Comparison of ENCODE assay signal across 1 cellular context in the genomic region with DNA sequence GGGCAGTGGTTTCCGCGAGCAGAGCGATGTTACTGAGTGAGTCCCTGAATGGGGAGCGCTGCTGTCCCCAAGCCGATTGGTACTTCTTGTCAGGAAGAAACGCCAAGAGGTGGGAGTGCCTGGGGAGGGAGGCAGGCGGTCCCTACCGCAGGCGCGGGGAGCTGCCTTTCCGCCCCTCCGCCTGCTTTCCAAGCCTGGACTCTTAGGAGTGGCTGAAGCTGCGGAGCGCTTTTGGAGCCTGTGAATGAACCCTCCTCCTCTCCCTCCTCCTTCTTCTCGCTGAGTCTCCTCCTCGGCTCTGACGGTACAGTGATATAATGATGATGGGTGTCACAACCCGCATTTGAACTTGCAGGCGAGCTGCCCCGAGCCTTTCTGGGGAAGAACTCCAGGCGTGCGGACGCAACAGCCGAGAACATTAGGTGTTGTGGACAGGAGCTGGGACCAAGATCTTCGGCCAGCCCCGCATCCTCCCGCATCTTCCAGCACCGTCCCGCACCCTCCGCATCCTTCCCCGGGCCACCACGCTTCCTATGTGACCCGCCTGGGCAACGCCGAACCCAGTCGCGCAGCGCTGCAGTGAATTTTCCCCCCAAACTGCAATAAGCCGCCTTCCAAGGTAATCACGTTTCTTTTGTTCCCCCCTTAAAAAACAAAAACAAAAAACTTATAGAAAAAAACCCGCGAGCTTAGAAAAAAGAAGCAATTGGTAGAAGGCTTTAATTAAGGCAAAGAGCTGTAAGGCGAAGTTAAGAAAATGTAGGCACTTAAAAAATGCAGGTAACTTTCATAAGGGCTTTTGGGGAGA.
TF ChIP-seq lines count a peak whose summit lies in the region.

Gene VCAN, plus strand, starts transcription at position 340 of the 808 bp plus-strand sequence. CDS start 11,775 bp downstream, outside the sequence.

TF ChIP-seq in HEK293, 187 proteins besides CTCF, POLR2A, EP300 and RAD21 (continued from another document and continues in another):
- TF ChIP-seq, protein P1, sequence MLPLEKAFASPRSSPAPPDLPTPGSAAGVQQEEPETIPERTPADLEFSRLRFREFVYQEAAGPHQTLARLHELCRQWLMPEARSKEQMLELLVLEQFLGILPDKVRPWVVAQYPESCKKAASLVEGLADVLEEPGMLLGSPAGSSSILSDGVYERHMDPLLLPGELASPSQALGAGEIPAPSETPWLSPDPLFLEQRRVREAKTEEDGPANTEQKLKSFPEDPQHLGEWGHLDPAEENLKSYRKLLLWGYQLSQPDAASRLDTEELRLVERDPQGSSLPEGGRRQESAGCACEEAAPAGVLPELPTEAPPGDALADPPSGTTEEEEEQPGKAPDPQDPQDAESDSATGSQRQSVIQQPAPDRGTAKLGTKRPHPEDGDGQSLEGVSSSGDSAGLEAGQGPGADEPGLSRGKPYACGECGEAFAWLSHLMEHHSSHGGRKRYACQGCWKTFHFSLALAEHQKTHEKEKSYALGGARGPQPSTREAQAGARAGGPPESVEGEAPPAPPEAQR (tag by site-specific recombination; IDR thresholded peaks at IDR 0.05) = no peak
- TF ChIP-seq ZNF585B (tag by site-specific recombination; IDR thresholded peaks at IDR 0.05) = no peak
- no peak for TF ChIP-seq ZNF350 (tag by site-specific recombination; IDR thresholded peaks at IDR 0.05)
- TF ChIP-seq ZNF174 (tag by site-specific recombination; IDR thresholded peaks at IDR 0.05) = no peak
- TF ChIP-seq KLF17 (tag by site-specific recombination; IDR thresholded peaks at IDR 0.05) = peak; percentile 47; the same call in 1 of the 2 replicates
- no peak for TF ChIP-seq ZNF169 (tag by site-specific recombination; IDR thresholded peaks at IDR 0.05)
- peak; percentile 47 for TF ChIP-seq PRDM10 (tag by site-specific recombination; IDR thresholded peaks at IDR 0.05)
- no peak for TF ChIP-seq BCL11A (tag by site-specific recombination; IDR thresholded peaks at IDR 0.05; ENCODE audit: low read depth)
- TF ChIP-seq ZNF610 (tag by site-specific recombination; IDR thresholded peaks at IDR 0.05; ENCODE audit: borderline replicate concordance) = peak; percentile 46; the same call in 1 of the 2 replicates
- no peak for TF ChIP-seq FEZF1 (tag by site-specific recombination; IDR thresholded peaks at IDR 0.05)
- peak; percentile 38 for TF ChIP-seq ZNF501 (tag by site-specific recombination; IDR thresholded peaks at IDR 0.05)
- TF ChIP-seq ZNF48 (tag by site-specific recombination; IDR thresholded peaks at IDR 0.05) = no peak
- TF ChIP-seq ZNF146 (tag by site-specific recombination; IDR thresholded peaks at IDR 0.05) = no peak
- peak; percentile 3; the same call in 1 of the 2 replicates for TF ChIP-seq ZNF629 (tag by site-specific recombination; IDR thresholded peaks at IDR 0.05)
- TF ChIP-seq, protein P2, sequence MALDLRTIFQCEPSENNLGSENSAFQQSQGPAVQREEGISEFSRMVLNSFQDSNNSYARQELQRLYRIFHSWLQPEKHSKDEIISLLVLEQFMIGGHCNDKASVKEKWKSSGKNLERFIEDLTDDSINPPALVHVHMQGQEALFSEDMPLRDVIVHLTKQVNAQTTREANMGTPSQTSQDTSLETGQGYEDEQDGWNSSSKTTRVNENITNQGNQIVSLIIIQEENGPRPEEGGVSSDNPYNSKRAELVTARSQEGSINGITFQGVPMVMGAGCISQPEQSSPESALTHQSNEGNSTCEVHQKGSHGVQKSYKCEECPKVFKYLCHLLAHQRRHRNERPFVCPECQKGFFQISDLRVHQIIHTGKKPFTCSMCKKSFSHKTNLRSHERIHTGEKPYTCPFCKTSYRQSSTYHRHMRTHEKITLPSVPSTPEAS (tag by site-specific recombination; IDR thresholded peaks at IDR 0.05) = no peak
- no peak for TF ChIP-seq SCRT1 (tag by site-specific recombination; IDR thresholded peaks at IDR 0.05; ENCODE audit: borderline replicate concordance)
- TF ChIP-seq, protein P3, sequence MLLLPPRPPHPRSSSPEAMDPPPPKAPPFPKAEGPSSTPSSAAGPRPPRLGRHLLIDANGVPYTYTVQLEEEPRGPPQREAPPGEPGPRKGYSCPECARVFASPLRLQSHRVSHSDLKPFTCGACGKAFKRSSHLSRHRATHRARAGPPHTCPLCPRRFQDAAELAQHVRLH (tag by site-specific recombination; IDR thresholded peaks at IDR 0.05) = no peak
- no peak for TF ChIP-seq REPIN1 (tag by site-specific recombination; IDR thresholded peaks at IDR 0.05; ENCODE audit: low read depth)
- TF ChIP-seq ZNF677 (tag by site-specific recombination; IDR thresholded peaks at IDR 0.05) = no peak
- TF ChIP-seq, protein P4, sequence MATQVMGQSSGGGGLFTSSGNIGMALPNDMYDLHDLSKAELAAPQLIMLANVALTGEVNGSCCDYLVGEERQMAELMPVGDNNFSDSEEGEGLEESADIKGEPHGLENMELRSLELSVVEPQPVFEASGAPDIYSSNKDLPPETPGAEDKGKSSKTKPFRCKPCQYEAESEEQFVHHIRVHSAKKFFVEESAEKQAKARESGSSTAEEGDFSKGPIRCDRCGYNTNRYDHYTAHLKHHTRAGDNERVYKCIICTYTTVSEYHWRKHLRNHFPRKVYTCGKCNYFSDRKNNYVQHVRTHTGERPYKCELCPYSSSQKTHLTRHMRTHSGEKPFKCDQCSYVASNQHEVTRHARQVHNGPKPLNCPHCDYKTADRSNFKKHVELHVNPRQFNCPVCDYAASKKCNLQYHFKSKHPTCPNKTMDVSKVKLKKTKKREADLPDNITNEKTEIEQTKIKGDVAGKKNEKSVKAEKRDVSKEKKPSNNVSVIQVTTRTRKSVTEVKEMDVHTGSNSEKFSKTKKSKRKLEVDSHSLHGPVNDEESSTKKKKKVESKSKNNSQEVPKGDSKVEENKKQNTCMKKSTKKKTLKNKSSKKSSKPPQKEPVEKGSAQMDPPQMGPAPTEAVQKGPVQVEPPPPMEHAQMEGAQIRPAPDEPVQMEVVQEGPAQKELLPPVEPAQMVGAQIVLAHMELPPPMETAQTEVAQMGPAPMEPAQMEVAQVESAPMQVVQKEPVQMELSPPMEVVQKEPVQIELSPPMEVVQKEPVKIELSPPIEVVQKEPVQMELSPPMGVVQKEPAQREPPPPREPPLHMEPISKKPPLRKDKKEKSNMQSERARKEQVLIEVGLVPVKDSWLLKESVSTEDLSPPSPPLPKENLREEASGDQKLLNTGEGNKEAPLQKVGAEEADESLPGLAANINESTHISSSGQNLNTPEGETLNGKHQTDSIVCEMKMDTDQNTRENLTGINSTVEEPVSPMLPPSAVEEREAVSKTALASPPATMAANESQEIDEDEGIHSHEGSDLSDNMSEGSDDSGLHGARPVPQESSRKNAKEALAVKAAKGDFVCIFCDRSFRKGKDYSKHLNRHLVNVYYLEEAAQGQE (tag by site-specific recombination; IDR thresholded peaks at IDR 0.05) = peak; percentile 27; the same call in 1 of the 2 replicates
- no peak for TF ChIP-seq ZNF223 (tag by site-specific recombination; IDR thresholded peaks at IDR 0.05)
- TF ChIP-seq ZNF423 (tag by site-specific recombination; IDR thresholded peaks at IDR 0.05) = no peak
- no peak for TF ChIP-seq GLI2 (tag by site-specific recombination; IDR thresholded peaks at IDR 0.05; ENCODE audit: borderline replicate concordance, low read depth)
- TF ChIP-seq OVOL3 (tag by site-specific recombination; IDR thresholded peaks at IDR 0.05) = no peak
- TF ChIP-seq ZNF707 (tag by site-specific recombination; IDR thresholded peaks at IDR 0.05) = no peak
- no peak for TF ChIP-seq ZNF664 (tag by site-specific recombination; IDR thresholded peaks at IDR 0.05)
- no peak for TF ChIP-seq ZNF626 (tag by site-specific recombination; IDR thresholded peaks at IDR 0.05)
- TF ChIP-seq ZNF302 (tag by site-specific recombination; IDR thresholded peaks at IDR 0.05; ENCODE audit: low read depth) = no peak
- peak; percentile 72; the same call in 1 of the 2 replicates for TF ChIP-seq KLF9 (tag by site-specific recombination; IDR thresholded peaks at IDR 0.05; ENCODE audit: low read depth)
- peak; percentile 21; the same call in 1 of the 2 replicates for TF ChIP-seq ZXDB (tag by site-specific recombination; IDR thresholded peaks at IDR 0.05)
- no peak for TF ChIP-seq GLI4 (tag by site-specific recombination; IDR thresholded peaks at IDR 0.05)
- TF ChIP-seq ZNF670 (tag by site-specific recombination; IDR thresholded peaks at IDR 0.05; ENCODE audit: low read depth) = no peak
- no peak for TF ChIP-seq TCF7L2 (IDR thresholded peaks at IDR 0.05; ENCODE audit: borderline replicate concordance, low read depth, low read length)
- TF ChIP-seq ZFP41 (tag by site-specific recombination; IDR thresholded peaks at IDR 0.05; ENCODE audit: borderline replicate concordance) = no peak
- TF ChIP-seq ZNF23 (tag by site-specific recombination; IDR thresholded peaks at IDR 0.05; ENCODE audit: borderline replicate concordance) = no peak
- TF ChIP-seq, protein P5, sequence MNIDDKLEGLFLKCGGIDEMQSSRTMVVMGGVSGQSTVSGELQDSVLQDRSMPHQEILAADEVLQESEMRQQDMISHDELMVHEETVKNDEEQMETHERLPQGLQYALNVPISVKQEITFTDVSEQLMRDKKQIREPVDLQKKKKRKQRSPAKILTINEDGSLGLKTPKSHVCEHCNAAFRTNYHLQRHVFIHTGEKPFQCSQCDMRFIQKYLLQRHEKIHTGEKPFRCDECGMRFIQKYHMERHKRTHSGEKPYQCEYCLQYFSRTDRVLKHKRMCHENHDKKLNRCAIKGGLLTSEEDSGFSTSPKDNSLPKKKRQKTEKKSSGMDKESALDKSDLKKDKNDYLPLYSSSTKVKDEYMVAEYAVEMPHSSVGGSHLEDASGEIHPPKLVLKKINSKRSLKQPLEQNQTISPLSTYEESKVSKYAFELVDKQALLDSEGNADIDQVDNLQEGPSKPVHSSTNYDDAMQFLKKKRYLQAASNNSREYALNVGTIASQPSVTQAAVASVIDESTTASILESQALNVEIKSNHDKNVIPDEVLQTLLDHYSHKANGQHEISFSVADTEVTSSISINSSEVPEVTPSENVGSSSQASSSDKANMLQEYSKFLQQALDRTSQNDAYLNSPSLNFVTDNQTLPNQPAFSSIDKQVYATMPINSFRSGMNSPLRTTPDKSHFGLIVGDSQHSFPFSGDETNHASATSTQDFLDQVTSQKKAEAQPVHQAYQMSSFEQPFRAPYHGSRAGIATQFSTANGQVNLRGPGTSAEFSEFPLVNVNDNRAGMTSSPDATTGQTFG (tag by site-specific recombination; IDR thresholded peaks at IDR 0.05; ENCODE audit: borderline replicate concordance) = no peak
- no peak for TF ChIP-seq ATF2 (tag by site-specific recombination; IDR thresholded peaks at IDR 0.05; ENCODE audit: low read depth)
- TF ChIP-seq, protein P6, sequence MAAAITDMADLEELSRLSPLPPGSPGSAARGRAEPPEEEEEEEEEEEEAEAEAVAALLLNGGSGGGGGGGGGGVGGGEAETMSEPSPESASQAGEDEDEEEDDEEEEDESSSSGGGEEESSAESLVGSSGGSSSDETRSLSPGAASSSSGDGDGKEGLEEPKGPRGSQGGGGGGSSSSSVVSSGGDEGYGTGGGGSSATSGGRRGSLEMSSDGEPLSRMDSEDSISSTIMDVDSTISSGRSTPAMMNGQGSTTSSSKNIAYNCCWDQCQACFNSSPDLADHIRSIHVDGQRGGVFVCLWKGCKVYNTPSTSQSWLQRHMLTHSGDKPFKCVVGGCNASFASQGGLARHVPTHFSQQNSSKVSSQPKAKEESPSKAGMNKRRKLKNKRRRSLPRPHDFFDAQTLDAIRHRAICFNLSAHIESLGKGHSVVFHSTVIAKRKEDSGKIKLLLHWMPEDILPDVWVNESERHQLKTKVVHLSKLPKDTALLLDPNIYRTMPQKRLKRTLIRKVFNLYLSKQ (tag by site-specific recombination; IDR thresholded peaks at IDR 0.05; ENCODE audit: borderline replicate concordance) = no peak
- TF ChIP-seq ZSCAN23 (tag by site-specific recombination; IDR thresholded peaks at IDR 0.05) = no peak
